1 cellular context compared by ENCODE assay signal in the genomic region with DNA sequence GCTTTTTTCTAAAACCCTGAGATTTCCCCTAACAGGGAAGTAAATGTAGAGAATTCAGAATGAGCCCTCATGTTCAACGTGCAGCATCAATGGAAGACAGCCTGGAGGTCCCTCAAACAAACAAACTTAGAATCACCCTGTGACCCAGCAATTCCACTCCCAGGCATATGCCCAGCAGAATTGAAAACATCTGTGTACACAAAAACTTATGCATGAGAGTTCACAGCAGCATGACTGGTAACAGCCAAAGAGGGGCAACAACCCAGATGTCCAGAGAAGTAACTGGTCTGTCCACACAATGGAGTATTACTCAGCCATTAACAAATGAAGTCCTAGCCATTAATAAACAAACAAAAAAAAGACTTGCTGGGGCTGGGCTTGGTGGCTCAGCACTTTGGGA.
TF ChIP-seq lines count a peak whose summit lies in the region.

No MANE protein-coding gene starts in this region.

TF ChIP-seq in GM23338, 12 proteins besides CTCF, POLR2A, EP300 and RAD21 (continued from another document):
- TF ChIP-seq, protein P1, sequence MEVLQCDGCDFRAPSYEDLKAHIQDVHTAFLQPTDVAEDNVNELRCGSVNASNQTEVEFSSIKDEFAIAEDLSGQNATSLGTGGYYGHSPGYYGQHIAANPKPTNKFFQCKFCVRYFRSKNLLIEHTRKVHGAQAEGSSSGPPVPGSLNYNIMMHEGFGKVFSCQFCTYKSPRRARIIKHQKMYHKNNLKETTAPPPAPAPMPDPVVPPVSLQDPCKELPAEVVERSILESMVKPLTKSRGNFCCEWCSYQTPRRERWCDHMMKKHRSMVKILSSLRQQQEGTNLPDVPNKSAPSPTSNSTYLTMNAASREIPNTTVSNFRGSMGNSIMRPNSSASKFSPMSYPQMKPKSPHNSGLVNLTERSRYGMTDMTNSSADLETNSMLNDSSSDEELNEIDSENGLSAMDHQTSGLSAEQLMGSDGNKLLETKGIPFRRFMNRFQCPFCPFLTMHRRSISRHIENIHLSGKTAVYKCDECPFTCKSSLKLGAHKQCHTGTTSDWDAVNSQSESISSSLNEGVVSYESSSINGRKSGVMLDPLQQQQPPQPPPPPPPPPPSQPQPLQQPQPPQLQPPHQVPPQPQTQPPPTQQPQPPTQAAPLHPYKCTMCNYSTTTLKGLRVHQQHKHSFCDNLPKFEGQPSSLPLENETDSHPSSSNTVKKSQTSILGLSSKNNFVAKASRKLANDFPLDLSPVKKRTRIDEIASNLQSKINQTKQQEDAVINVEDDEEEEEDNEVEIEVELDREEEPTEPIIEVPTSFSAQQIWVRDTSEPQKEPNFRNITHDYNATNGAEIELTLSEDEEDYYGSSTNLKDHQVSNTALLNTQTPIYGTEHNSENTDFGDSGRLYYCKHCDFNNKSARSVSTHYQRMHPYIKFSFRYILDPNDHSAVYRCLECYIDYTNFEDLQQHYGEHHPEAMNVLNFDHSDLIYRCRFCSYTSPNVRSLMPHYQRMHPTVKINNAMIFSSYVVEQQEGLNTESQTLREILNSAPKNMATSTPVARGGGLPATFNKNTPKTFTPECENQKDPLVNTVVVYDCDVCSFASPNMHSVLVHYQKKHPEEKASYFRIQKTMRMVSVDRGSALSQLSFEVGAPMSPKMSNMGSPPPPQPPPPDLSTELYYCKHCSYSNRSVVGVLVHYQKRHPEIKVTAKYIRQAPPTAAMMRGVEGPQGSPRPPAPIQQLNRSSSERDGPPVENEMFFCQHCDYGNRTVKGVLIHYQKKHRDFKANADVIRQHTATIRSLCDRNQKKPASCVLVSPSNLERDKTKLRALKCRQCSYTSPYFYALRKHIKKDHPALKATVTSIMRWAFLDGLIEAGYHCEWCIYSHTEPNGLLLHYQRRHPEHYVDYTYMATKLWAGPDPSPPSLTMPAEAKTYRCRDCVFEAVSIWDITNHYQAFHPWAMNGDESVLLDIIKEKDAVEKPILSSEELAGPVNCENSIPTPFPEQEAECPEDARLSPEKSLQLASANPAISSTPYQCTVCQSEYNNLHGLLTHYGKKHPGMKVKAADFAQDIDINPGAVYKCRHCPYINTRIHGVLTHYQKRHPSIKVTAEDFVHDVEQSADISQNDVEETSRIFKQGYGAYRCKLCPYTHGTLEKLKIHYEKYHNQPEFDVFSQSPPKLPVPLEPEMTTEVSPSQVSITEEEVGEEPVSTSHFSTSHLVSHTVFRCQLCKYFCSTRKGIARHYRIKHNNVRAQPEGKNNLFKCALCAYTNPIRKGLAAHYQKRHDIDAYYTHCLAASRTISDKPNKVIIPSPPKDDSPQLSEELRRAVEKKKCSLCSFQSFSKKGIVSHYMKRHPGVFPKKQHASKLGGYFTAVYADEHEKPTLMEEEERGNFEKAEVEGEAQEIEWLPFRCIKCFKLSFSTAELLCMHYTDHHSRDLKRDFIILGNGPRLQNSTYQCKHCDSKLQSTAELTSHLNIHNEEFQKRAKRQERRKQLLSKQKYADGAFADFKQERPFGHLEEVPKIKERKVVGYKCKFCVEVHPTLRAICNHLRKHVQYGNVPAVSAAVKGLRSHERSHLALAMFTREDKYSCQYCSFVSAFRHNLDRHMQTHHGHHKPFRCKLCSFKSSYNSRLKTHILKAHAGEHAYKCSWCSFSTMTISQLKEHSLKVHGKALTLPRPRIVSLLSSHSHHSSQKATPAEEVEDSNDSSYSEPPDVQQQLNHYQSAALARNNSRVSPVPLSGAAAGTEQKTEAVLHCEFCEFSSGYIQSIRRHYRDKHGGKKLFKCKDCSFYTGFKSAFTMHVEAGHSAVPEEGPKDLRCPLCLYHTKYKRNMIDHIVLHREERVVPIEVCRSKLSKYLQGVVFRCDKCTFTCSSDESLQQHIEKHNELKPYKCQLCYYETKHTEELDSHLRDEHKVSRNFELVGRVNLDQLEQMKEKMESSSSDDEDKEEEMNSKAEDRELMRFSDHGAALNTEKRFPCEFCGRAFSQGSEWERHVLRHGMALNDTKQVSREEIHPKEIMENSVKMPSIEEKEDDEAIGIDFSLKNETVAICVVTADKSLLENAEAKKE (CRISPR knock-in tag; IDR thresholded peaks at IDR 0.05) = no peak
- TF ChIP-seq EZH2 (IDR thresholded peaks at IDR 0.05; ENCODE audit: low read depth, unreplicated experiment) = no peak
- TF ChIP-seq ZNF114 (CRISPR knock-in tag; IDR thresholded peaks at IDR 0.05) = no peak
- TF ChIP-seq NANOG (IDR thresholded peaks at IDR 0.05; ENCODE audit: borderline replicate concordance) = no peak
- TF ChIP-seq JUNB (IDR thresholded peaks at IDR 0.05; ENCODE audit: unreplicated experiment) = no peak
- TF ChIP-seq, protein P2, sequence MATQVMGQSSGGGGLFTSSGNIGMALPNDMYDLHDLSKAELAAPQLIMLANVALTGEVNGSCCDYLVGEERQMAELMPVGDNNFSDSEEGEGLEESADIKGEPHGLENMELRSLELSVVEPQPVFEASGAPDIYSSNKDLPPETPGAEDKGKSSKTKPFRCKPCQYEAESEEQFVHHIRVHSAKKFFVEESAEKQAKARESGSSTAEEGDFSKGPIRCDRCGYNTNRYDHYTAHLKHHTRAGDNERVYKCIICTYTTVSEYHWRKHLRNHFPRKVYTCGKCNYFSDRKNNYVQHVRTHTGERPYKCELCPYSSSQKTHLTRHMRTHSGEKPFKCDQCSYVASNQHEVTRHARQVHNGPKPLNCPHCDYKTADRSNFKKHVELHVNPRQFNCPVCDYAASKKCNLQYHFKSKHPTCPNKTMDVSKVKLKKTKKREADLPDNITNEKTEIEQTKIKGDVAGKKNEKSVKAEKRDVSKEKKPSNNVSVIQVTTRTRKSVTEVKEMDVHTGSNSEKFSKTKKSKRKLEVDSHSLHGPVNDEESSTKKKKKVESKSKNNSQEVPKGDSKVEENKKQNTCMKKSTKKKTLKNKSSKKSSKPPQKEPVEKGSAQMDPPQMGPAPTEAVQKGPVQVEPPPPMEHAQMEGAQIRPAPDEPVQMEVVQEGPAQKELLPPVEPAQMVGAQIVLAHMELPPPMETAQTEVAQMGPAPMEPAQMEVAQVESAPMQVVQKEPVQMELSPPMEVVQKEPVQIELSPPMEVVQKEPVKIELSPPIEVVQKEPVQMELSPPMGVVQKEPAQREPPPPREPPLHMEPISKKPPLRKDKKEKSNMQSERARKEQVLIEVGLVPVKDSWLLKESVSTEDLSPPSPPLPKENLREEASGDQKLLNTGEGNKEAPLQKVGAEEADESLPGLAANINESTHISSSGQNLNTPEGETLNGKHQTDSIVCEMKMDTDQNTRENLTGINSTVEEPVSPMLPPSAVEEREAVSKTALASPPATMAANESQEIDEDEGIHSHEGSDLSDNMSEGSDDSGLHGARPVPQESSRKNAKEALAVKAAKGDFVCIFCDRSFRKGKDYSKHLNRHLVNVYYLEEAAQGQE (IDR thresholded peaks at IDR 0.05; ENCODE audit: unreplicated experiment) = no peak
- no peak for TF ChIP-seq EZH2phosphoT487 (IDR thresholded peaks at IDR 0.05; ENCODE audit: unreplicated experiment)
- TF ChIP-seq ETS1 (IDR thresholded peaks at IDR 0.05) = no peak
- no peak for TF ChIP-seq STAT1 (IDR thresholded peaks at IDR 0.05; ENCODE audit: unreplicated experiment)
